ENCODE assay signal across 33 cellular contexts in the genomic region with DNA sequence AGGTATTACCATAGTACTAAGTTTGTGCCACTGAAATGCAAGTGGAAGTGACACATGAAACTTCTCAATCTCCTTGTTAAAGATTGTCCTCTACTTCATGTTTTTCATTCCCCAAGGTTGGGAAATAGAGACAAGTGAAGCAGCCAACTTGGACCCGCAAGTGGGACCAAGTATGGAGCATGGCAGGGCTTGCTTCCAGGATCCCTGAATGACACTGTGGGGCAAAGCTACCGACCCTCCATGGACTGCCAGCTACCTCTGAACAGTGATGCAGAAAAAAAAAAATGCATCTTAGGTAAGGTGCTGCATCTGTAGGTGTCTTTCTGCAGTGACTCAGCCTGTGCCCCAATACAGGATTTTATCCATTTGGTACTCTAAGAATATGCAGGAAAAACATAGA.
"Had no signal": no experiment of that assay in that cellular context is flagged by ENCODE, and none has a peak within 500 bp of the region (broad histone marks: within the 10 kb centered on the region; RNA-seq: fewer than 3 reads in every experiment).

No MANE protein-coding gene starts in this region.

- H3K27ac ChIP-seq: brain microvascular endothelial cell, Peyer's patch, SJCRH30, SK-N-MC had no signal

- ATAC-seq: activated CD8-positive, alpha-beta T cell treated with anti-CD3 and anti-CD28 coated beads for 36 hours; activated T-cell treated with anti-CD3 and anti-CD28 coated beads, Interleukin-2, amount 50 U/mL, for 72 hours; activated T-helper 17 cell treated with anti-CD3 and anti-CD28 coated beads, Interleukin-2, amount 50 U/mL, for 72 hours; PC-3 had no signal

- H3K9me3 ChIP-seq: MG63, Peyer's patch, SJCRH30 had no signal

- DNase-seq: activated CD4-positive, alpha-beta T cell treated with anti-CD3 and anti-CD28 coated beads, Interleukin-2, amount 10 ng/mL, durations not matched to agents 24 days and 14 days; activated CD4-positive, alpha-beta T cell treated with anti-CD3 and anti-CD28 coated beads, Interleukin-2, amount 50 U/mL, for 4 hours; activated CD8-positive, alpha-beta T cell treated with anti-CD3 and anti-CD28 coated beads for 36 hours; activated effector memory CD4-positive, alpha-beta T cell treated with anti-CD3 and anti-CD28 coated beads, Interleukin-2, amount 50 U/mL, for 16 hours; activated naive CD4-positive, alpha-beta T cell; activated naive CD4-positive, alpha-beta T cell treated with anti-CD3 and anti-CD28 coated beads, Interleukin-2, amount 50 U/mL, for 16 hours; activated naive CD8-positive, alpha-beta T cell treated with anti-CD3 and anti-CD28 coated beads for 36 hours; activated T-cell treated with anti-CD3 and anti-CD28 coated beads, Interleukin-2, amount 50 U/mL, for 1 hour; activated T-cell treated with anti-CD3 and anti-CD28 coated beads, Interleukin-2, amount 50 U/mL, for 72 hours; amniotic stem cell; aorta; brain microvascular endothelial cell; Karpas-422; KBM-7; MG63; NCI-H1048; NCI-H1105 treated with DMSO at 0.1 percent for 48 hours; NCI-H1436; NCI-H1694 treated with DMSO at 0.1 percent for 48 hours; NCI-H2029; NCI-H2171; NCI-H510A; NCI-H526; NCI-H748 treated with DMSO at 0.1 percent for 48 hours; NK-92 treated with Interleukin-12 subunit alpha and Interleukin-12 subunit beta, amount 100 ng/mL, for 24 hours; PC-3; Peyer's patch; RPMI8226; SJCRH30; T1000 had no signal

- FAIRE-seq: TTC549 had no signal

- H3K36me3 ChIP-seq: brain microvascular endothelial cell, MG63, Peyer's patch, SJCRH30 had no signal

- H3K27me3 ChIP-seq: brain microvascular endothelial cell, MG63, Peyer's patch, SJCRH30 had no signal

- H3K4me1 ChIP-seq: Peyer's patch, SJCRH30 had no signal

- H3K4me3 ChIP-seq: MG63, Peyer's patch, SJCRH30, SK-N-MC had no signal
